ENCODE assay signal across 11 cellular contexts in genomic region chr1:244435562-244436205, GRCh38. TPM values are rescaled to one million over a fixed set of nuclear protein-coding genes. Genes with fewer than 3 reads are reported as not detected.
DNase-seq lines count a peak whose midpoint lies in the region; ATAC-seq and TF ChIP-seq lines count a peak whose summit lies in the region.
"Had no signal": no experiment of that assay in that cellular context is flagged by ENCODE, and none has a peak within 500 bp of the region (broad histone marks: within the 10 kb centered on the region; RNA-seq: fewer than 3 reads in every experiment).

No MANE protein-coding gene starts in this region.

- H3K27me3 Mint-ChIP-seq in activated T-cell treated with anti-CD3 and anti-CD28 coated beads, Interleukin-2, amount 50 U/mL, for 4 hours (ENCODE audit: low read depth), result no peaks in the 10 kb centered on the region
- H3K27me3 Mint-ChIP-seq in stimulated activated naive CD8-positive, alpha-beta T cell treated with anti-CD3 and anti-CD28 coated beads, Interleukin-15, amount 100 ng/mL, for 72 hours, result no peaks in the 10 kb centered on the region

- DNase-seq in activated naive CD4-positive, alpha-beta T cell treated with Interleukin-2 at 50 U/mL for 16 hours, result peak; percentile 26
- no peak for DNase-seq in activated naive CD4-positive, alpha-beta T cell (lab: John Stamatoyannopoulos, UW)
- no peak for DNase-seq in activated T-cell treated with anti-CD3 and anti-CD28 coated beads, Interleukin-2, amount 50 U/mL, for 4 hours
- DNase-seq in fibroblast of mammary gland (ENCODE audit: low read depth), result peak; percentile 60
- DNase-seq in stimulated activated naive CD8-positive, alpha-beta T cell treated with anti-CD3 and anti-CD28 coated beads, Interleukin-15, amount 100 ng/mL, for 72 hours, result no peak
- no peak for DNase-seq in activated CD8-positive, alpha-beta memory T cell treated with anti-CD3 and anti-CD28 coated beads, Interleukin-2, amount 50 U/mL, for 48 hours
- no peak for DNase-seq in retina
- no peak for DNase-seq in ureter (ENCODE audit: low spot score)
- DNase-seq: activated gamma-delta T cell treated with Interleukin-2 at 50 U/mL for 16 hours, BE2C, occipital lobe had no signal

- no peaks in the 10 kb centered on the region for H3K9me3 Mint-ChIP-seq in activated T-cell treated with anti-CD3 and anti-CD28 coated beads, Interleukin-2, amount 50 U/mL, for 4 hours
- H3K9me3 Mint-ChIP-seq in stimulated activated naive CD8-positive, alpha-beta T cell treated with anti-CD3 and anti-CD28 coated beads, Interleukin-15, amount 100 ng/mL, for 72 hours, result no peaks in the 10 kb centered on the region

- ATAC-seq in activated T-cell treated with anti-CD3 and anti-CD28 coated beads, Interleukin-2, amount 50 U/mL, for 4 hours, result peak; percentile 88 to 92
- ATAC-seq in stimulated activated naive CD8-positive, alpha-beta T cell treated with anti-CD3 and anti-CD28 coated beads, Interleukin-15, amount 100 ng/mL, for 72 hours, result peak; percentile 84

- peak overlapping the region; percentile 55 for H3K4me3 Mint-ChIP-seq in activated T-cell treated with anti-CD3 and anti-CD28 coated beads, Interleukin-2, amount 50 U/mL, for 4 hours
- H3K4me3 Mint-ChIP-seq in stimulated activated naive CD8-positive, alpha-beta T cell treated with anti-CD3 and anti-CD28 coated beads, Interleukin-15, amount 100 ng/mL, for 72 hours, result peak overlapping the region; percentile 39 to 59

- peaks cover 16% of the 10 kb centered on the region for H3K36me3 Mint-ChIP-seq in activated T-cell treated with anti-CD3 and anti-CD28 coated beads, Interleukin-2, amount 50 U/mL, for 4 hours (ENCODE audit: insufficient read depth)

- H3K4me1 Mint-ChIP-seq in activated T-cell treated with anti-CD3 and anti-CD28 coated beads, Interleukin-2, amount 50 U/mL, for 4 hours (ENCODE audit: low read depth), result peaks cover 48% of the 10 kb centered on the region
- H3K4me1 Mint-ChIP-seq in stimulated activated naive CD8-positive, alpha-beta T cell treated with anti-CD3 and anti-CD28 coated beads, Interleukin-15, amount 100 ng/mL, for 72 hours, result peaks cover 54% of the 10 kb centered on the region

- TF ChIP-seq CTCF in fibroblast of mammary gland (conservative IDR thresholded peaks at IDR 0.05; ENCODE audit: control insufficient read depth, insufficient read depth, low read depth, low read length), result no peak

- H3K4me3 ChIP-seq in fibroblast of mammary gland (ENCODE audit: control insufficient read depth, low read depth, low read length), result no peak overlapping the region

- peak overlapping the region; percentile 13 to 94 for H3K27ac Mint-ChIP-seq in stimulated activated naive CD8-positive, alpha-beta T cell treated with anti-CD3 and anti-CD28 coated beads, Interleukin-15, amount 100 ng/mL, for 72 hours

RNA-seq across cellular contexts. Expression of gene ADSS2, which starts 16.0 kb away (rescaled TPM):
- 10 to 100 TPM; 52.3 to 61.3 (median 57.0) TPM for total RNA-seq in activated T-cell treated with anti-CD3 and anti-CD28 coated beads, Interleukin-2, amount 50 U/mL, for 4 hours
- total RNA-seq in ureter, result 60.5 TPM

RNA-seq across cellular contexts. Expression of gene CATSPERE, which starts 25.4 kb away (rescaled TPM):
- total RNA-seq in activated T-cell treated with anti-CD3 and anti-CD28 coated beads, Interleukin-2, amount 50 U/mL, for 4 hours, result not detected
- 3.3 TPM for total RNA-seq in ureter

Comparison
In these comparisons a context has a peak if more than half of its experiments do, and no peak if none do; other contexts are left out.
1. DNase-seq: peak in activated naive CD4-positive, alpha-beta T cell treated with Interleukin-2 at 50 U/mL for 16 hours (single experiment) and fibroblast of mammary gland (single experiment); none in activated naive CD4-positive, alpha-beta T cell (0 of 4), activated T-cell treated with anti-CD3 and anti-CD28 coated beads, Interleukin-2, amount 50 U/mL, for 4 hours (single experiment), stimulated activated naive CD8-positive, alpha-beta T cell treated with anti-CD3 and anti-CD28 coated beads, Interleukin-15, amount 100 ng/mL, for 72 hours (0 of 2), activated CD8-positive, alpha-beta memory T cell treated with anti-CD3 and anti-CD28 coated beads, Interleukin-2, amount 50 U/mL, for 48 hours (single experiment), retina (single experiment) and ureter (single experiment).